Comparison of ENCODE assay signal across 28 cellular contexts in the genomic region with DNA sequence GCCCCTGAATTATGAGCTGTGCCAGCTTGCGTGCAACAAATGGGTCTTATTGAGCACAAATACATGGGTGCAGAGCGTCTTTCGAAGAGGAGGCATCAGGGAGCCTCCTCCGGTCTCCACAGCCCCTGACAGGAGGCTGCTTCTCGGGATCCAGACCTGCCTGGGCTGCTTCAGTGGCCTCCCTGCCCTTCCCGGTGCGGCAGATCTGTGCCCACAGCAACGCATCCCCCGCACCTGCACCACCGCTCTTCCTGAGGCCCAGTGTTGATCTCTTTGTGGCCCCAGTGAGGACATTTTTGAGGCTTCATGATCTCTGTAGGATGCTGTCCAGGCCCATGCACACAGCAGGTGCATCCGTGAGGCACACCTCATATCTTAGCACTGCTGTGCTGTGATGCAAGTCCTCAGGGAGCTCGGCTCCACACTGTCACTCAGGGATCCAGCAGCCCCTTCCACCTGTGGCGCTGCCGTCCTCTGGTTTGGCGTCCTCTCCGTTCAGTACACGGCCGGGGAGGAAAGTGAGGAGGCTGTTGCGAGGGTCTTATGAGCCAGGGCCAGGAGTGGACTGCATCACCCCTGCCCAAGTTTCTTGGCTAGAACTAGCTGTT. TPM values are rescaled to one million over a fixed set of nuclear protein-coding genes. Genes with fewer than 3 reads are reported as not detected.
DNase-seq lines count a peak whose midpoint lies in the region; ATAC-seq, FAIRE-seq and TF ChIP-seq lines count a peak whose summit lies in the region.
"Had no signal": no experiment of that assay in that cellular context is flagged by ENCODE, and none has a peak within 500 bp of the region (broad histone marks: within the 10 kb centered on the region; RNA-seq: fewer than 3 reads in every experiment).

No MANE protein-coding gene starts in this region.

- peaks cover 19% of the 10 kb centered on the region for H3K4me1 ChIP-seq in HepG2 (ENCODE audit: insufficient read depth, low read length)
- H3K4me1 ChIP-seq in right lobe of liver, result peaks cover 0 to 21% (median 4%) of the 10 kb centered on the region in 4 donors
- peaks cover 8% of the 10 kb centered on the region for H3K4me1 ChIP-seq in GM12878 (ENCODE audit: control insufficient read depth, insufficient read depth, low read length)
- H3K4me1 ChIP-seq: foreskin keratinocyte had no signal

- SMC1A ChIA-PET in GM12878 (lab: Charles Lee; ENCODE audit: uncharacterized antibody, unreplicated experiment), result no interaction called here

- CTCF ChIA-PET in HepG2 (lab: Yijun Ruan, JAX; ENCODE audit: low intra/inter-chr PET ratio, low total read pairs) (no interaction called here), GM12878 (lab: Yijun Ruan, JAX) (interaction anchor here (0.7 kb wide), 1 partner anchor 157 kb away, joined by 3 read pairs; no protein-coding TSS in a partner anchor)

- H3K4me2 ChIP-seq in HepG2 (ENCODE audit: low read depth, low read length) (no peak overlapping the region), GM12878 (ENCODE audit: control insufficient read depth, insufficient read depth) (peak overlapping the region; percentile 38)
- H3K4me2 ChIP-seq: PC-9 had no signal

- DNase-seq in HepG2 (ENCODE audit: low spot score), result no peak
- DNase-seq in right lobe of liver, result no peak
- DNase-seq in NCI-H1930 (lab: John Stamatoyannopoulos, UW), result peak; percentile 20 to 43
- no peak for DNase-seq in GM12878 (ENCODE audit: low read depth, low spot score)
- no peak for DNase-seq in NCI-H526 (lab: John Stamatoyannopoulos, UW)
- no peak for DNase-seq in hepatic stellate cell (ENCODE audit: low spot score)
- no peak for DNase-seq in C1 segment of cervical spinal cord (lab: John Stamatoyannopoulos, UW)
- DNase-seq: 8988T; activated CD4-positive, alpha-beta T cell treated with anti-CD3 and anti-CD28 coated beads for 48 hours; amniotic stem cell; DMS 273 treated with DMSO at 0.1 percent for 48 hours; EL; esophagus squamous epithelium; foreskin keratinocyte; Karpas-422; kidney glomerular epithelial cell; lower lobe of right lung; naive thymus-derived CD8-positive, alpha-beta T cell; NCI-H2029 treated with DMSO at 0.1 percent for 48 hours; NCI-H524 treated with DMSO at 0.1 percent for 48 hours; PC-9; SHP77; stimulated activated CD4-positive, alpha-beta T cell treated with anti-CD3 and anti-CD28 coated beads, Interleukin-4, amount 100 ng/mL, for 24 hours; T-helper 9 cell had no signal

- H2AFZ ChIP-seq in HepG2 (ENCODE audit: low read length) (no peak overlapping the region), GM12878 (ENCODE audit: control insufficient read depth, low read depth, low read length) (no peak overlapping the region)
- H2AFZ ChIP-seq: PC-9 had no signal

- in situ Hi-C loops in HepG2 (cut with HindIII; ENCODE audit: extremely low pct_ligation_motif_present, low pct_unique_long_range_greater_than_20kb), result no loop called here
- in situ Hi-C loops in GM12878 (cut with MboI), result no loop called here

- TF ChIP-seq CTCF in HepG2 (CRISPR knock-in tag; IDR thresholded peaks at IDR 0.05), result no peak
- no peak for TF ChIP-seq CTCF in right lobe of liver (IDR thresholded peaks at IDR 0.05)
- no peak for TF ChIP-seq CTCF in GM12878 (IDR thresholded peaks at IDR 0.05 in 2 of 3, conservative IDR thresholded peaks at IDR 0.05 in 1 of 3; ENCODE audit: control insufficient read depth in 2 of 3, extremely low read depth in 1 of 3, insufficient read depth in 1 of 3, low read depth in 3 of 3, low read length in 3 of 3)

- H3K27me3 ChIP-seq in HepG2 (ENCODE audit: control insufficient read depth in 1 of 2, insufficient read depth in 2 of 2, low read length in 2 of 2) (peaks cover 10 to 62% of the 10 kb centered on the region in 2 experiments; a peak in 4 of 5 replicates), right lobe of liver (no peaks in the 10 kb centered on the region), GM12878 (replicated peaks in 1 of 2; ENCODE audit: control insufficient read depth in 2 of 2, insufficient read depth in 2 of 2, low read length in 1 of 2) (no peaks in the 10 kb centered on the region)
- H3K27me3 ChIP-seq: esophagus squamous epithelium, heart right ventricle had no signal

- no peak overlapping the region for H3K9ac ChIP-seq in HepG2 (ENCODE audit: insufficient read depth, low read depth, low read length)
- H3K9ac ChIP-seq in GM12878 (ENCODE audit: control insufficient read depth, insufficient read depth, low read length), result no peak overlapping the region; the same call in 1 of the 2 replicates

- BruUV-seq in HepG2 (replicated peaks; lab: Mats Ljungman, UMichigan) (no TSS peak), GM12878 (replicated peaks; lab: Mats Ljungman, UMichigan) (no TSS peak)

- 48% methylated on average over 16 of the region's 19 CpGs for WGBS in HepG2 (ENCODE audit: low lambda C conversion rate)
- 98% methylated on average over 9 of the region's 19 CpGs for WGBS in right lobe of liver (ENCODE audit: insufficient coverage, low coverage, low lambda C conversion rate, missing lambda C conversion rate)
- whole genome bisulfite sequencing in GM12878 (ENCODE audit: insufficient coverage, insufficient replicate concordance, low lambda C conversion rate, missing lambda C conversion rate), result 94% methylated on average over 18 of the region's 19 CpGs

- intact Hi-C loops in HepG2 (cut with micrococcal nuclease; ENCODE audit: unreplicated experiment), result no loop called here
- intact Hi-C loops in right lobe of liver (cut with DNase I), result no loop called here
- intact Hi-C loops in GM12878 (cut with micrococcal nuclease; ENCODE audit: unreplicated experiment), result no loop called here

- RAD21 ChIA-PET in GM12878 (lab: Charles Lee; ENCODE audit: unreplicated experiment), result interaction anchor here (1.0 kb wide), 1 partner anchor 77 kb away, joined by 3 read pairs; no protein-coding TSS in a partner anchor

- H4K20me1 ChIP-seq in HepG2 (ENCODE audit: insufficient read depth, low read length) (no peaks in the 10 kb centered on the region), GM12878 (ENCODE audit: control insufficient read depth, insufficient read depth) (no peaks in the 10 kb centered on the region)

- peak; percentile 33; the same call in 2 of the 3 replicates for ATAC-seq in HepG2
- ATAC-seq in right lobe of liver, result no peak
- no peak for ATAC-seq in GM12878
- no peak for ATAC-seq in HG03097 (IDR thresholded peaks at IDR 0.05; ENCODE audit: low FRiP score, unreplicated experiment)
- ATAC-seq: foreskin keratinocyte, heart right ventricle, lower lobe of right lung, psoas muscle had no signal

- TF ChIP-seq POLR2A in HepG2 (IDR thresholded peaks at IDR 0.05; ENCODE audit: insufficient read depth in 1 of 2, low read depth in 2 of 2, low read length in 2 of 2) (no peak), right lobe of liver (IDR thresholded peaks at IDR 0.05) (no peak), GM12878 (IDR thresholded peaks at IDR 0.05; ENCODE audit: low read depth, low read length) (no peak)

- FAIRE-seq in HepG2 (lab: Jason Lieb, UNC) (no peak), GM12878 (lab: Jason Lieb, UNC) (no peak)
- FAIRE-seq: GM12892 had no signal

- TF ChIP-seq EP300 in HepG2 (IDR thresholded peaks at IDR 0.05; ENCODE audit: low read depth in 2 of 2, low read length in 2 of 2), result no peak
- no peak for TF ChIP-seq EP300 in HepG2 (CRISPR knock-in tag; IDR thresholded peaks at IDR 0.05; ENCODE audit: borderline replicate concordance)
- no peak for TF ChIP-seq EP300 in GM12878 (IDR thresholded peaks at IDR 0.05; ENCODE audit: borderline replicate concordance in 1 of 2, control insufficient read depth in 1 of 2, low read depth in 2 of 2, low read length in 2 of 2)

- H3K36me3 ChIP-seq in HepG2 (replicated peaks in 1 of 2; ENCODE audit: control insufficient read depth in 1 of 2, insufficient read depth in 2 of 2, low read length in 2 of 2), result no peaks in the 10 kb centered on the region
- H3K36me3 ChIP-seq in right lobe of liver, result no peaks in the 10 kb centered on the region
- no peaks in the 10 kb centered on the region for H3K36me3 ChIP-seq in GM12878 (ENCODE audit: control insufficient read depth in 2 of 2, insufficient read depth in 2 of 2, low read length in 1 of 2)
- H3K36me3 ChIP-seq: esophagus squamous epithelium, heart right ventricle, lower lobe of right lung had no signal

- TF ChIP-seq RAD21 in HepG2 (CRISPR knock-in tag; IDR thresholded peaks at IDR 0.05), result no peak
- no peak for TF ChIP-seq RAD21 in GM12878 (IDR thresholded peaks at IDR 0.05; ENCODE audit: insufficient read depth, low read depth, low read length)

- no peak overlapping the region for H3K4me3 ChIP-seq in HepG2 (replicated peaks in 1 of 3; ENCODE audit: insufficient read depth in 1 of 3, low read depth in 2 of 3, low read length in 3 of 3)
- H3K4me3 ChIP-seq in right lobe of liver, result no peak overlapping the region
- no peak overlapping the region for H3K4me3 ChIP-seq in GM12878
- H3K4me3 ChIP-seq: esophagus squamous epithelium, heart right ventricle, lower lobe of right lung, PC-9, psoas muscle had no signal

- H3K27ac ChIP-seq in HepG2 (ENCODE audit: extremely low read length, insufficient read depth, low read length), result no peak overlapping the region
- no peak overlapping the region for H3K27ac ChIP-seq in right lobe of liver
- H3K27ac ChIP-seq in GM12878 (ENCODE audit: control insufficient read depth, insufficient read depth), result no peak overlapping the region; the same call in 1 of the 2 replicates
- H3K27ac ChIP-seq: esophagus squamous epithelium, foreskin keratinocyte, heart right ventricle, lower lobe of right lung, PC-9, psoas muscle had no signal

- no peaks in the 10 kb centered on the region for H3K9me3 ChIP-seq in HepG2 (ENCODE audit: low read length)
- H3K9me3 ChIP-seq in right lobe of liver, result no peaks in the 10 kb centered on the region
- H3K9me3 ChIP-seq in GM12878 (replicated peaks; ENCODE audit: control insufficient read depth, insufficient read depth, low read length), result no peaks in the 10 kb centered on the region; the same call in 2 of the 3 replicates
- H3K9me3 ChIP-seq: esophagus squamous epithelium, lower lobe of right lung, psoas muscle had no signal

- POLR2A ChIA-PET in HepG2 (lab: Yijun Ruan, JAX) (no interaction called here), GM12878 (lab: Charles Lee) (interaction anchor here (1.0 to 1.2 kb wide), 2 partner anchors 185 to 569 kb away, joined by 3 read pairs; a partner anchor contains a TSS)

- H3K79me2 ChIP-seq in HepG2 (ENCODE audit: insufficient read depth, low read length) (no peaks in the 10 kb centered on the region), GM12878 (ENCODE audit: control insufficient read depth, insufficient read depth, low read length) (no peaks in the 10 kb centered on the region; the same call in 1 of the 2 replicates)

RNA-seq across cellular contexts. Expression of a gene that starts 17.4 kb away (rescaled TPM):
- not detected in 2 replicates for total RNA-seq in HepG2 (2016; rRNA removed; fragmentation: Illumina TruSeq; extraction: Trizol)
- not detected in 2 replicates for total RNA-seq in HepG2 (2016; cell fraction: cytosol; rRNA removed; fragmentation: Illumina TruSeq; extraction: Trizol; ENCODE audit: low read depth)
- total RNA-seq in HepG2 (2016; cell fraction: insoluble cytoplasmic fraction; rRNA removed; fragmentation: Illumina TruSeq; extraction: Trizol), result not detected in 2 replicates
- total RNA-seq in HepG2 (2016; cell fraction: membrane; rRNA removed; fragmentation: Illumina TruSeq; extraction: Trizol), result not detected in 2 replicates
- not detected in 2 replicates for total RNA-seq in HepG2 (2016; cell fraction: nucleus; rRNA removed; fragmentation: Illumina TruSeq; extraction: Trizol)
- not detected in 2 replicates for polyA plus RNA-seq in HepG2 (2011; rRNA removed)
- not detected in 2 replicates for polyA plus RNA-seq in HepG2 (2011; cell fraction: cytosol; rRNA removed)
- polyA plus RNA-seq in HepG2 (2011; cell fraction: nucleus; rRNA removed), result not detected in 2 replicates
- not detected in 2 replicates for polyA plus RNA-seq in HepG2 (2012)
- not detected in 2 replicates for polyA plus RNA-seq in HepG2 (2016; cell fraction: cytosol; fragmentation: Illumina TruSeq; extraction: Trizol; ENCODE audit: low read depth)
- not detected in 2 replicates for polyA plus RNA-seq in HepG2 (2016; cell fraction: insoluble cytoplasmic fraction; fragmentation: Illumina TruSeq; extraction: Trizol; ENCODE audit: low read depth)
- not detected in 2 replicates for polyA plus RNA-seq in HepG2 (2016; cell fraction: membrane; fragmentation: Illumina TruSeq; extraction: Trizol; ENCODE audit: low read depth)
- not detected in 2 replicates for polyA plus RNA-seq in HepG2 (2016; cell fraction: nucleus; fragmentation: Illumina TruSeq; extraction: Trizol; ENCODE audit: insufficient read depth, low read depth)
- polyA minus RNA-seq in HepG2 (2011; rRNA and poly(A)+ RNA removed; ENCODE audit: low replicate concordance), result not detected in 2 replicates
- polyA minus RNA-seq in HepG2 (2011; cell fraction: cytosol; rRNA and poly(A)+ RNA removed), result not detected in 2 replicates
- not detected in 2 replicates for polyA minus RNA-seq in HepG2 (2011; cell fraction: nucleus; rRNA and poly(A)+ RNA removed)
- total RNA-seq in right lobe of liver, result not detected
- total RNA-seq in GM12878 (2013; cell fraction: nucleolus; rRNA removed), result not detected in 2 replicates
- total RNA-seq in GM12878 (2014; rRNA removed), result not detected in 2 replicates
- not detected in 2 replicates for total RNA-seq in GM12878 (2014; rRNA removed; fragmentation: Illumina TruSeq; extraction: Trizol)
- not detected in 2 replicates for total RNA-seq in GM12878 (2021)
- polyA plus RNA-seq in GM12878 (2011; ENCODE audit: low read depth), result not detected
- polyA plus RNA-seq in GM12878 (2011; rRNA removed), result not detected in 2 replicates
- not detected in 2 replicates for polyA plus RNA-seq in GM12878 (2011; cell fraction: cytosol; rRNA removed)
- polyA plus RNA-seq in GM12878 (2011; cell fraction: nucleus; rRNA removed), result 0.07 and 0.09 TPM in 2 replicates
- polyA plus RNA-seq in GM12878 (2012), result 0.15 and 0.17 TPM in 2 replicates
- polyA plus RNA-seq in GM12878 (2014; fragmentation: Illumina TruSeq; extraction: Trizol), result not detected in 2 replicates
- polyA plus RNA-seq in GM12878 (2014; fragmentation: Nextera tagmentation; extraction: Ambion mirVana), result not detected
- polyA plus RNA-seq in GM12878 (2014; rRNA removed), result 0.05 TPM in 1 of 2 replicates, not detected in the other
- polyA plus RNA-seq in GM12878 (2016; fragmentation: Nextera tagmentation; extraction: Ambion mirVana), result not detected
- not detected in 2 replicates for polyA minus RNA-seq in GM12878 (2011; rRNA and poly(A)+ RNA removed)
- not detected in 2 replicates for polyA minus RNA-seq in GM12878 (2011; cell fraction: cytosol; rRNA and poly(A)+ RNA removed)
- polyA minus RNA-seq in GM12878 (2011; cell fraction: nucleus; rRNA and poly(A)+ RNA removed), result not detected in 2 replicates
- total RNA-seq: foreskin keratinocyte; heart right ventricle; lower lobe of right lung; naive thymus-derived CD8-positive, alpha-beta T cell; PC-9; psoas muscle had no signal
- polyA plus RNA-seq: foreskin keratinocyte; naive thymus-derived CD8-positive, alpha-beta T cell had no signal

RNA-seq across cellular contexts. Expression of a gene that starts 28.2 kb away (rescaled TPM):
- total RNA-seq in HepG2 (2016; rRNA removed; fragmentation: Illumina TruSeq; extraction: Trizol) (not detected in 2 replicates), right lobe of liver (under 1 TPM in 3 of 6 experiments, not detected in 3; 0.19 to 0.61 (median 0.20) TPM), GM12878 (2014; rRNA removed) (3.7 and 3.9 TPM in 2 replicates), GM12878 (2014; rRNA removed; fragmentation: Illumina TruSeq; extraction: Trizol) (1.1 and 1.5 TPM in 2 replicates), GM12878 (2021) (3.6 and 4.0 TPM in 2 replicates)
- not detected in 2 replicates for total RNA-seq in HepG2 (2016; cell fraction: cytosol; rRNA removed; fragmentation: Illumina TruSeq; extraction: Trizol; ENCODE audit: low read depth)
- total RNA-seq in HepG2 (2016; cell fraction: insoluble cytoplasmic fraction; rRNA removed; fragmentation: Illumina TruSeq; extraction: Trizol), result 0.11 TPM in 1 of 2 replicates, not detected in the other
- total RNA-seq in HepG2 (2016; cell fraction: membrane; rRNA removed; fragmentation: Illumina TruSeq; extraction: Trizol), result 0.09 TPM in 1 of 2 replicates, not detected in the other
- total RNA-seq in HepG2 (2016; cell fraction: nucleus; rRNA removed; fragmentation: Illumina TruSeq; extraction: Trizol), result 0.59 TPM in 1 of 2 replicates, not detected in the other
- polyA plus RNA-seq in HepG2 (2011; rRNA removed) (0.04 and 0.31 TPM in 2 replicates), GM12878 (2011; rRNA removed) (3.8 and 6.4 TPM in 2 replicates), GM12878 (2014; fragmentation: Illumina TruSeq; extraction: Trizol) (0.62 TPM in 1 of 2 replicates, not detected in the other), GM12878 (2014; fragmentation: Nextera tagmentation; extraction: Ambion mirVana) (not detected), GM12878 (2014; rRNA removed) (4.2 and 4.6 TPM in 2 replicates), GM12878 (2016; fragmentation: Nextera tagmentation; extraction: Ambion mirVana) (1 to 10 TPM; 1.4 to 1.9 TPM)
- polyA plus RNA-seq in HepG2 (2011; cell fraction: cytosol; rRNA removed), result 0.15 and 0.24 TPM in 2 replicates
- polyA plus RNA-seq in HepG2 (2011; cell fraction: nucleus; rRNA removed), result 0.18 and 0.19 TPM in 2 replicates
- polyA plus RNA-seq in HepG2 (2012), result not detected in 2 replicates
- polyA plus RNA-seq in HepG2 (2016; cell fraction: cytosol; fragmentation: Illumina TruSeq; extraction: Trizol; ENCODE audit: low read depth), result 0.41 TPM in 1 of 2 replicates, not detected in the other
- polyA plus RNA-seq in HepG2 (2016; cell fraction: insoluble cytoplasmic fraction; fragmentation: Illumina TruSeq; extraction: Trizol; ENCODE audit: low read depth), result not detected in 2 replicates
- polyA plus RNA-seq in HepG2 (2016; cell fraction: membrane; fragmentation: Illumina TruSeq; extraction: Trizol; ENCODE audit: low read depth), result not detected in 2 replicates
- polyA plus RNA-seq in HepG2 (2016; cell fraction: nucleus; fragmentation: Illumina TruSeq; extraction: Trizol; ENCODE audit: insufficient read depth, low read depth), result not detected in 2 replicates
- polyA minus RNA-seq in HepG2 (2011; rRNA and poly(A)+ RNA removed; ENCODE audit: low replicate concordance), result 0.70 TPM in 1 of 2 replicates, not detected in the other
- not detected in 2 replicates for polyA minus RNA-seq in HepG2 (2011; cell fraction: cytosol; rRNA and poly(A)+ RNA removed)
- not detected in 2 replicates for polyA minus RNA-seq in HepG2 (2011; cell fraction: nucleus; rRNA and poly(A)+ RNA removed)
- total RNA-seq in GM12878 (2013; cell fraction: nucleolus; rRNA removed), result 10.1 and 11.8 TPM in 2 replicates
- polyA plus RNA-seq in GM12878 (2011; ENCODE audit: low read depth), result 1.2 TPM
- polyA plus RNA-seq in GM12878 (2011; cell fraction: cytosol; rRNA removed), result 11.9 and 20.2 TPM in 2 replicates
- 23.7 and 25.2 TPM in 2 replicates for polyA plus RNA-seq in GM12878 (2011; cell fraction: nucleus; rRNA removed)
- polyA plus RNA-seq in GM12878 (2012), result 5.5 and 7.3 TPM in 2 replicates
- 2.3 and 12.1 TPM in 2 replicates for polyA minus RNA-seq in GM12878 (2011; rRNA and poly(A)+ RNA removed)
- polyA minus RNA-seq in GM12878 (2011; cell fraction: cytosol; rRNA and poly(A)+ RNA removed), result 5.8 and 7.2 TPM in 2 replicates
- 3.0 and 4.2 TPM in 2 replicates for polyA minus RNA-seq in GM12878 (2011; cell fraction: nucleus; rRNA and poly(A)+ RNA removed)
- total RNA-seq: foreskin keratinocyte, PC-9 had no signal
- polyA plus RNA-seq: foreskin keratinocyte had no signal

Comparison
In these comparisons a context has a peak if more than half of its experiments do, and no peak if none do; other contexts are left out.
1. DNase-seq: peak in NCI-H1930 (2 of 2); none in HepG2 (single experiment), right lobe of liver (0 of 3), GM12878 (single experiment), NCI-H526 (0 of 2), hepatic stellate cell (single experiment) and C1 segment of cervical spinal cord (0 of 14).